In genomic region chr16:12449795-12450194, GRCh38 we compare ENCODE assay signal across 21 cellular contexts.
A peak's percentile ranks its signal among the peaks of the same experiment; 100 is the strongest.
DNase-seq lines count a peak whose midpoint lies in the region; FAIRE-seq lines count a peak whose summit lies in the region.
"Had no signal": no experiment of that assay in that cellular context is flagged by ENCODE, and none has a peak within 500 bp of the region (broad histone marks: within the 10 kb centered on the region; RNA-seq: fewer than 3 reads in every experiment).

No MANE protein-coding gene starts in this region.

- POLR2A ChIA-PET in activated CD4-positive, alpha-beta memory T cell treated with anti-CD3 and anti-CD28 coated beads for 36 hours (lab: Charles Lee): interaction anchor here (0.5 kb wide), 1 partner anchor 10 kb away, joined by 5 read pairs; no protein-coding TSS in a partner anchor
- POLR2A ChIA-PET in activated CD4-positive, alpha-beta memory T cell treated with anti-CD3 and anti-CD28 coated beads, Interleukin-2, amount 10 ng/mL, durations not matched to agents 7 days and 5 days (lab: Charles Lee): no interaction called here

- no peak for FAIRE-seq in small intestine (lab: Jason Lieb, UNC)

- 72 to 80% (median 76%) methylated on average over 3 of the region's 3 CpGs for WGBS in small intestine, 3 donors

- H3K27ac ChIP-seq in small intestine (ENCODE audit: low read depth in 1 of 2, low read length in 1 of 2): no peak overlapping the region
- H3K27ac ChIP-seq: cardiac muscle cell, esophagus muscularis mucosa, lower lobe of right lung, upper lobe of left lung, VCaP had no signal

- no peaks in the 10 kb centered on the region for H3K4me1 ChIP-seq in small intestine (ENCODE audit: control insufficient read depth in 2 of 2, insufficient read depth in 1 of 2, low read depth in 1 of 2, low read length in 1 of 2)
- H3K4me1 ChIP-seq: esophagus muscularis mucosa, lower lobe of right lung, upper lobe of left lung had no signal

- DNase-seq in activated CD4-positive, alpha-beta memory T cell treated with anti-CD3 and anti-CD28 coated beads for 36 hours: peak; percentile 62
- no peak for DNase-seq in activated CD4-positive, alpha-beta memory T cell treated with anti-CD3 and anti-CD28 coated beads, Interleukin-2, amount 10 ng/mL, durations not matched to agents 7 days and 5 days
- peak; percentile 18 for DNase-seq in Daoy (ENCODE audit: low read depth)
- DNase-seq in activated T-cell treated with anti-CD3 and anti-CD28 coated beads, Interleukin-2, amount 50 U/mL, for 48 hours: peak; percentile 39 to 56
- DNase-seq in mesenteric fat pad (ENCODE audit: low spot score): peak; percentile 14
- no peak for DNase-seq in AG08396 (ENCODE audit: low spot score)
- no peak for DNase-seq in DMS53 treated with DMSO at 0.1 percent for 48 hours (lab: John Stamatoyannopoulos, UW; ENCODE audit: unreplicated experiment)
- no peak for DNase-seq in small intestine
- DNase-seq: DMS53, head of caudate nucleus, lower lobe of right lung, NCI-H1436, NCI-H2171, NCI-H69, SHP77, upper lobe of left lung had no signal

- intact Hi-C loops in activated CD4-positive, alpha-beta memory T cell treated with anti-CD3 and anti-CD28 coated beads for 36 hours (cut with micrococcal nuclease): no loop called here

- no peaks in the 10 kb centered on the region for H3K36me3 ChIP-seq in small intestine (ENCODE audit: control insufficient read depth in 2 of 2, insufficient read depth in 2 of 2, low read length in 2 of 2)
- H3K36me3 ChIP-seq: cardiac muscle cell, esophagus muscularis mucosa, lower lobe of right lung, upper lobe of left lung had no signal

- H3K4me3 ChIP-seq in small intestine (ENCODE audit: low read depth in 1 of 2, low read length in 2 of 2): no peak overlapping the region
- H3K4me3 ChIP-seq: cardiac muscle cell, esophagus muscularis mucosa, lower lobe of right lung, upper lobe of left lung had no signal

- CTCF ChIA-PET in activated CD4-positive, alpha-beta memory T cell treated with anti-CD3 and anti-CD28 coated beads for 36 hours (lab: Charles Lee): interaction anchor here (0.7 to 1.2 kb wide), 4 partner anchors 90 to 355 kb away, joined by 3 to 4 read pairs (median 4); no protein-coding TSS in a partner anchor
- CTCF ChIA-PET in activated CD4-positive, alpha-beta memory T cell treated with anti-CD3 and anti-CD28 coated beads, Interleukin-2, amount 10 ng/mL, durations not matched to agents 7 days and 5 days (lab: Charles Lee): no interaction called here

- H3K9me3 ChIP-seq in small intestine (ENCODE audit: control insufficient read depth, low read depth): no peaks in the 10 kb centered on the region
- H3K9me3 ChIP-seq: lower lobe of right lung, upper lobe of left lung had no signal

- peaks cover 8% of the 10 kb centered on the region for H3K9me3 Mint-ChIP-seq in activated CD4-positive, alpha-beta memory T cell treated with anti-CD3 and anti-CD28 coated beads for 36 hours
- no peaks in the 10 kb centered on the region for H3K9me3 Mint-ChIP-seq in activated CD4-positive, alpha-beta memory T cell treated with anti-CD3 and anti-CD28 coated beads, Interleukin-2, amount 10 ng/mL, durations not matched to agents 7 days and 5 days

- H3K36me3 Mint-ChIP-seq in activated CD4-positive, alpha-beta memory T cell treated with anti-CD3 and anti-CD28 coated beads for 36 hours: peaks cover 3% of the 10 kb centered on the region
- H3K36me3 Mint-ChIP-seq in activated CD4-positive, alpha-beta memory T cell treated with anti-CD3 and anti-CD28 coated beads, Interleukin-2, amount 10 ng/mL, durations not matched to agents 7 days and 5 days (ENCODE audit: low read depth): no peaks in the 10 kb centered on the region

- H3K4me1 Mint-ChIP-seq in activated CD4-positive, alpha-beta memory T cell treated with anti-CD3 and anti-CD28 coated beads for 36 hours (ENCODE audit: low read depth): peaks cover 7% of the 10 kb centered on the region
- peaks cover 1% of the 10 kb centered on the region for H3K4me1 Mint-ChIP-seq in activated CD4-positive, alpha-beta memory T cell treated with anti-CD3 and anti-CD28 coated beads, Interleukin-2, amount 10 ng/mL, durations not matched to agents 7 days and 5 days
- H3K4me1 Mint-ChIP-seq: CD14-positive monocyte had no signal

- no peak overlapping the region for H3K4me3 Mint-ChIP-seq in activated CD4-positive, alpha-beta memory T cell treated with anti-CD3 and anti-CD28 coated beads for 36 hours
- H3K4me3 Mint-ChIP-seq in activated CD4-positive, alpha-beta memory T cell treated with anti-CD3 and anti-CD28 coated beads, Interleukin-2, amount 10 ng/mL, durations not matched to agents 7 days and 5 days: no peak overlapping the region
- H3K4me3 Mint-ChIP-seq: CD14-positive monocyte; stimulated activated naive CD8-positive, alpha-beta T cell treated with anti-CD3 and anti-CD28 coated beads, Interleukin-15, Interleukin-2, amounts not matched to agents 100 ng/mL and 50 ng/mL, for 24 hours had no signal

- no peaks in the 10 kb centered on the region for H3K27me3 Mint-ChIP-seq in activated CD4-positive, alpha-beta memory T cell treated with anti-CD3 and anti-CD28 coated beads for 36 hours
- no peaks in the 10 kb centered on the region for H3K27me3 Mint-ChIP-seq in activated CD4-positive, alpha-beta memory T cell treated with anti-CD3 and anti-CD28 coated beads, Interleukin-2, amount 10 ng/mL, durations not matched to agents 7 days and 5 days
- H3K27me3 Mint-ChIP-seq: stimulated activated naive CD8-positive, alpha-beta T cell treated with anti-CD3 and anti-CD28 coated beads, Interleukin-15, Interleukin-2, amounts not matched to agents 100 ng/mL and 50 ng/mL, for 24 hours had no signal

- H3K27me3 ChIP-seq in small intestine (ENCODE audit: control insufficient read depth in 2 of 2, insufficient read depth in 2 of 2, low read length in 2 of 2): no peaks in the 10 kb centered on the region
- H3K27me3 ChIP-seq: cardiac muscle cell, esophagus muscularis mucosa, upper lobe of left lung had no signal

- no peak overlapping the region for H3K27ac Mint-ChIP-seq in activated CD4-positive, alpha-beta memory T cell treated with anti-CD3 and anti-CD28 coated beads for 36 hours
- H3K27ac Mint-ChIP-seq in activated CD4-positive, alpha-beta memory T cell treated with anti-CD3 and anti-CD28 coated beads, Interleukin-2, amount 10 ng/mL, durations not matched to agents 7 days and 5 days: no peak overlapping the region
- H3K27ac Mint-ChIP-seq: CD14-positive monocyte; stimulated activated naive CD8-positive, alpha-beta T cell treated with anti-CD3 and anti-CD28 coated beads, Interleukin-15, Interleukin-2, amounts not matched to agents 100 ng/mL and 50 ng/mL, for 24 hours had no signal

Comparison
In these comparisons a context has a peak if more than half of its experiments do, and no peak if none do; other contexts are left out.
1. DNase-seq: peak in activated CD4-positive, alpha-beta memory T cell treated with anti-CD3 and anti-CD28 coated beads for 36 hours (single experiment), Daoy (single experiment), activated T-cell treated with anti-CD3 and anti-CD28 coated beads, Interleukin-2, amount 50 U/mL, for 48 hours (2 of 2) and mesenteric fat pad (single experiment); none in activated CD4-positive, alpha-beta memory T cell treated with anti-CD3 and anti-CD28 coated beads, Interleukin-2, amount 10 ng/mL, durations not matched to agents 7 days and 5 days (single experiment), AG08396 (single experiment), DMS53 treated with DMSO at 0.1 percent for 48 hours (single experiment) and small intestine (single experiment).